Comparison of ENCODE assay signal across 33 cellular contexts in genomic region chr22:32165692-32166091, GRCh38. TPM values are rescaled to one million over a fixed set of nuclear protein-coding genes. Genes with fewer than 3 reads are reported as not detected.
"Had no signal": no experiment of that assay in that cellular context is flagged by ENCODE, and none has a peak within 500 bp of the region (broad histone marks: within the 10 kb centered on the region; RNA-seq: fewer than 3 reads in every experiment).

No MANE protein-coding gene starts in this region.

- H3K4me1 Mint-ChIP-seq: endodermal cell, immature natural killer cell, mesothelial cell of epicardium had no signal

- H3K27me3 Mint-ChIP-seq: dendritic cell treated with granulocyte-macrophage colony-stimulating factor and Interleukin-4, amounts not matched to agents 40 ng/mL and 50 ng/mL, for 4 days had no signal

- H3K36me3 ChIP-seq: colonic mucosa, esophagus squamous epithelium, gastrocnemius medialis, heart right ventricle, left lung, lower lobe of right lung had no signal

- H3K4me3 ChIP-seq: colonic mucosa, esophagus squamous epithelium, gastrocnemius medialis, heart right ventricle, left lung, lower lobe of right lung had no signal

- H3K27me3 ChIP-seq: colonic mucosa, left lung had no signal

- H3K9me3 ChIP-seq: colonic mucosa, esophagus squamous epithelium, gastrocnemius medialis, heart right ventricle, left lung, lower lobe of right lung had no signal

- ATAC-seq: effector memory CD8-positive, alpha-beta T cell; esophagus mucosa; gastrocnemius medialis; heart right ventricle; left lung; left ventricle myocardium superior; lower lobe of right lung had no signal

- H3K4me1 ChIP-seq: colonic mucosa, esophagus squamous epithelium, gastrocnemius medialis, left lung, lower lobe of right lung had no signal

- H3K9me3 Mint-ChIP-seq: dendritic cell treated with granulocyte-macrophage colony-stimulating factor and Interleukin-4, amounts not matched to agents 40 ng/mL and 50 ng/mL, for 4 days; effector memory CD8-positive, alpha-beta T cell; endodermal cell; immature natural killer cell; mesothelial cell of epicardium had no signal

- DNase-seq: cerebellar nuclear complex; colonic mucosa; cortex of kidney; effector CD8-positive, alpha-beta T cell; effector memory CD8-positive, alpha-beta T cell; endodermal cell; erythroblast; esophagus squamous epithelium; foreskin fibroblast; foreskin melanocyte; gastrocnemius medialis; glutamatergic neuron; heart right ventricle; hypothalamus; immature natural killer cell; islet precursor cell; kidney; kidney glomerular epithelial cell; left lung; left ventricle myocardium superior; lower lobe of right lung; mesenchymal stem cell had no signal

- H3K36me3 Mint-ChIP-seq: immature natural killer cell, mesothelial cell of epicardium had no signal

- H3K27ac ChIP-seq: colonic mucosa, epithelial cell of prostate, esophagus squamous epithelium, gastrocnemius medialis, heart right ventricle, left lung, lower lobe of right lung had no signal

- H3K27ac Mint-ChIP-seq: dendritic cell treated with granulocyte-macrophage colony-stimulating factor and Interleukin-4, amounts not matched to agents 40 ng/mL and 50 ng/mL, for 4 days; effector memory CD8-positive, alpha-beta T cell; endodermal cell; immature natural killer cell; mesothelial cell of epicardium had no signal

- H3K4me3 Mint-ChIP-seq: dendritic cell treated with granulocyte-macrophage colony-stimulating factor and Interleukin-4, amounts not matched to agents 40 ng/mL and 50 ng/mL, for 4 days; effector memory CD8-positive, alpha-beta T cell; endodermal cell; immature natural killer cell; mesothelial cell of epicardium had no signal

RNA-seq across cellular contexts. Expression of gene C22orf42, which starts 6.6 kb away (rescaled TPM):
- total RNA-seq: chondrocyte, colonic mucosa, dermis microvascular lymphatic vessel endothelial cell, esophagus mucosa, esophagus squamous epithelium, gastrocnemius medialis, glomerular endothelial cell, heart right ventricle, kidney, left lung, left ventricle myocardium superior, lower leg skin, lower lobe of right lung, lung microvascular endothelial cell, mesenteric fat pad, mesothelial cell of epicardium, mucosa of gallbladder had no signal
- polyA plus RNA-seq: heart right ventricle, immature natural killer cell had no signal

RNA-seq across cellular contexts. Expression of gene RFPL2, which starts 39.2 kb away (rescaled TPM):
- total RNA-seq: chondrocyte, colonic mucosa, esophagus mucosa, esophagus squamous epithelium, gastrocnemius medialis, glomerular endothelial cell, heart right ventricle, kidney, left lung, left ventricle myocardium superior, lower lobe of right lung, lung microvascular endothelial cell, mesenteric fat pad had no signal
